ENCODE assay signal across 8 cellular contexts in genomic region chr11:93196816-93197382, GRCh38. TPM values are rescaled to one million over a fixed set of nuclear protein-coding genes. Genes with fewer than 3 reads are reported as not detected.
DNase-seq lines count a peak whose midpoint lies in the region; ATAC-seq, FAIRE-seq and TF ChIP-seq lines count a peak whose summit lies in the region.

No MANE protein-coding gene starts in this region.

- TF ChIP-seq POLR2A in gastrocnemius medialis (IDR thresholded peaks at IDR 0.05), result no peak

- TF ChIP-seq RAD21 in SK-N-SH (IDR thresholded peaks at IDR 0.05; ENCODE audit: low read length), result no peak

- H3K9me3 ChIP-seq in SK-N-SH (no peaks in the 10 kb centered on the region), gastrocnemius medialis (no peaks in the 10 kb centered on the region)

- POLR2A ChIA-PET in SK-N-SH (lab: Yijun Ruan, JAX), result interaction anchor here (1.4 kb wide), 1 partner anchor 23 kb away, joined by 3 read pairs; no protein-coding TSS in a partner anchor

- in situ Hi-C loops in gastrocnemius medialis (cut with MboI; ENCODE audit: low sequenced_read_pairs in 4 of 4), result no loop called here

- peak; percentile 25 for ATAC-seq in GM18502 (IDR thresholded peaks at IDR 0.05; ENCODE audit: poor library complexity, unreplicated experiment)
- ATAC-seq in HG02970 (IDR thresholded peaks at IDR 0.05; ENCODE audit: low FRiP score, unreplicated experiment), result peak; percentile 26
- ATAC-seq in gastrocnemius medialis, result no peak

- 5% methylated on average over 13 of the region's 13 CpGs for WGBS in SK-N-SH (ENCODE audit: low lambda C conversion rate)

- H3K36me3 ChIP-seq in SK-N-SH (replicated peaks in 1 of 2; ENCODE audit: control insufficient read depth in 1 of 2, insufficient read depth in 2 of 2, low read length in 1 of 2) (peaks cover 0 to 6% of the 10 kb centered on the region in 2 experiments), gastrocnemius medialis (no peaks in the 10 kb centered on the region)

- peak; percentile 11 for DNase-seq in AG20443 (ENCODE audit: low spot score)
- peak; percentile 7 for DNase-seq in SK-N-SH
- DNase-seq in foreskin fibroblast, result peak; percentile 2 to 28
- DNase-seq in gastrocnemius medialis, result no peak
- DNase-seq in frontal cortex (ENCODE audit: low spot score in 2 of 2), result no peak
- DNase-seq in foreskin melanocyte, result no peak

- H3K27me3 ChIP-seq in SK-N-SH (ENCODE audit: insufficient read depth), result no peaks in the 10 kb centered on the region
- H3K27me3 ChIP-seq in gastrocnemius medialis, result no peaks in the 10 kb centered on the region

- no peaks in the 10 kb centered on the region for H3K9me2 ChIP-seq in SK-N-SH

- intact Hi-C loops in gastrocnemius medialis (cut with DNase I; ENCODE audit: low total_unique reads), result no loop called here

- peaks cover 3% of the 10 kb centered on the region for H3F3A ChIP-seq in SK-N-SH (replicated peaks; ENCODE audit: insufficient read depth)

- no peaks in the 10 kb centered on the region for H4K20me1 ChIP-seq in SK-N-SH (ENCODE audit: insufficient read depth)

- H3K27ac ChIP-seq in SK-N-SH (ENCODE audit: low read depth in 2 of 2, low read length in 1 of 2) (peak overlapping the region; percentile 95 to 98), gastrocnemius medialis (peak overlapping the region; percentile 78 to 90 (median 84))

- peak overlapping the region; percentile 65 for H3K4me2 ChIP-seq in SK-N-SH

- H2AFZ ChIP-seq in SK-N-SH (ENCODE audit: low read depth), result peak overlapping the region; percentile 92

- TF ChIP-seq CTCF in SK-N-SH (IDR thresholded peaks at IDR 0.05) (peak; percentile 65), foreskin fibroblast (IDR thresholded peaks at IDR 0.05; ENCODE audit: low read depth, low read length) (peak; percentile 44), gastrocnemius medialis (IDR thresholded peaks at IDR 0.05 in 4 of 5, conservative IDR thresholded peaks at IDR 0.05 in 1 of 5) (peak in 2 of 5 experiments; percentile 24 to 39)

- FAIRE-seq in frontal cortex (lab: Jason Lieb, UNC), result no peak

- TF ChIP-seq EP300 in SK-N-SH (IDR thresholded peaks at IDR 0.05; ENCODE audit: borderline replicate concordance in 1 of 2, low read depth in 1 of 2, low read length in 1 of 2), result no peak

- H3K79me2 ChIP-seq in SK-N-SH (ENCODE audit: insufficient read depth), result peaks cover 51% of the 10 kb centered on the region

- CTCF ChIA-PET in SK-N-SH (lab: Yijun Ruan, JAX), result interaction anchor here (0.6 to 1.6 kb wide), 8 partner anchors 11 to 461 kb away, joined by 3 to 5 read pairs (median 3); no protein-coding TSS in a partner anchor

- H3K9ac ChIP-seq in SK-N-SH, result peak overlapping the region; percentile 97

- H3K4me3 ChIP-seq in SK-N-SH (ENCODE audit: low read depth in 2 of 2, low read length in 1 of 2) (peak overlapping the region; percentile 70 to 91), foreskin fibroblast (ENCODE audit: low read depth in 1 of 2, low read length in 2 of 2) (peak overlapping the region; percentile 65 to 73), gastrocnemius medialis (peak overlapping the region; percentile 63 to 86 (median 78))

- peaks cover 0 to 17% of the 10 kb centered on the region in 2 experiments; a peak in 2 of 4 replicates for H3K4me1 ChIP-seq in SK-N-SH (ENCODE audit: control insufficient read depth in 1 of 2, insufficient read depth in 2 of 2, low read depth in 1 of 2, low read length in 1 of 2)
- peaks cover 0 to 4% of the 10 kb centered on the region in 2 donors for H3K4me1 ChIP-seq in gastrocnemius medialis

TF ChIP-seq in SK-N-SH, 30 proteins besides CTCF, POLR2A, EP300 and RAD21:
- TF ChIP-seq TAF1 (IDR thresholded peaks at IDR 0.05; ENCODE audit: borderline replicate concordance, low read depth, low read length), result no peak
- 0 out of 2 replicates have a peak, but pooled peaks have one; percentile 33 for TF ChIP-seq GABPA (IDR thresholded peaks at IDR 0.05; ENCODE audit: low read depth)
- peak; percentile 52; the same call in 1 of the 2 replicates for TF ChIP-seq FOXM1 (IDR thresholded peaks at IDR 0.05; ENCODE audit: low read depth)

RNA-seq across cellular contexts. Expression of gene SLC36A4, which starts 0.9 kb away (rescaled TPM):
- polyA plus RNA-seq in SK-N-SH (2012; rRNA removed), result 7.3 and 9.7 TPM in 2 replicates
- 13.7 and 14.3 TPM in 2 replicates for polyA plus RNA-seq in SK-N-SH (2012; cell fraction: cytosol; rRNA removed)
- polyA plus RNA-seq in SK-N-SH (2012; cell fraction: nucleus; rRNA removed), result 4.3 and 8.1 TPM in 2 replicates
- total RNA-seq in gastrocnemius medialis, result 1 to 10 TPM; 1.5 to 3.4 (median 2.4) TPM
- total RNA-seq in frontal cortex, result 26.5 TPM

Comparison
In these comparisons a context has a peak if more than half of its experiments do, and no peak if none do; other contexts are left out.
1. DNase-seq: peak in AG20443 (single experiment), SK-N-SH (single experiment) and foreskin fibroblast (2 of 2); none in gastrocnemius medialis (0 of 2), frontal cortex (0 of 2) and foreskin melanocyte (single experiment).
2. ATAC-seq: peak in GM18502 (single experiment) and HG02970 (single experiment); none in gastrocnemius medialis (0 of 2).
3. Peak in every context shown above with its lines, with median percentiles within 50 percentile points of each other: H3K4me3 ChIP-seq.